ENCODE assay signal across 1 cellular context in genomic region chr2:202171246-202171833, GRCh38.
TF ChIP-seq lines count a peak whose summit lies in the region.

No MANE protein-coding gene starts in this region.

TF ChIP-seq in H1, 55 proteins besides CTCF, POLR2A, EP300 and RAD21 (continued from another document):
- TF ChIP-seq NRF1 (IDR thresholded peaks at IDR 0.05; ENCODE audit: low read depth, low read length), result no peak
- TF ChIP-seq E2F6 (IDR thresholded peaks at IDR 0.05), result no peak
- no peak for TF ChIP-seq RNF2 (IDR thresholded peaks at IDR 0.05; ENCODE audit: borderline replicate concordance, low read depth, low read length, missing control alignments, poor library complexity, severe bottlenecking)
